ENCODE assay signal across 2 cellular contexts in genomic region chr5:79617539-79617938, GRCh38.
TF ChIP-seq lines count a peak whose summit lies in the region.

No MANE protein-coding gene starts in this region.

TF ChIP-seq in HepG2, 621 proteins besides CTCF, POLR2A, EP300 and RAD21:
- no peak for TF ChIP-seq RNF2 (conservative IDR thresholded peaks at IDR 0.05; ENCODE audit: low read depth)
- no peak for TF ChIP-seq JUN (CRISPR knock-in tag; IDR thresholded peaks at IDR 0.05)
- peak; percentile 100 for TF ChIP-seq ZFP1 (CRISPR knock-in tag; IDR thresholded peaks at IDR 0.05)

TF ChIP-seq in SK-N-SH, 30 proteins besides CTCF, POLR2A, EP300 and RAD21:
- TF ChIP-seq YY1 (IDR thresholded peaks at IDR 0.05; ENCODE audit: low read depth) (no peak), CHD2 (IDR thresholded peaks at IDR 0.05; ENCODE audit: low read length, partially characterized antibody) (no peak), SMC3 (IDR thresholded peaks at IDR 0.05; ENCODE audit: low read depth, low read length) (no peak), POLR2AphosphoS5 (IDR thresholded peaks at IDR 0.05; ENCODE audit: low read depth, low read length) (no peak), NRF1 (IDR thresholded peaks at IDR 0.05; ENCODE audit: low read depth, low read length) (no peak), NFIC (IDR thresholded peaks at IDR 0.05; ENCODE audit: borderline replicate concordance) (no peak), TEAD4 (IDR thresholded peaks at IDR 0.05; ENCODE audit: borderline replicate concordance, insufficient read depth) (no peak), RFX5 (IDR thresholded peaks at IDR 0.05; ENCODE audit: low read length) (no peak), TAF1 (IDR thresholded peaks at IDR 0.05; ENCODE audit: borderline replicate concordance, low read depth, low read length) (no peak), RXRA (IDR thresholded peaks at IDR 0.05; ENCODE audit: borderline replicate concordance, low read depth) (no peak), SIN3A (IDR thresholded peaks at IDR 0.05; ENCODE audit: borderline replicate concordance, low read depth, low read length) (no peak), RCOR1 (IDR thresholded peaks at IDR 0.05; ENCODE audit: low read length) (no peak), REST (IDR thresholded peaks at IDR 0.05; ENCODE audit: low read depth, low read length) (no peak), FOXJ3 (CRISPR knock-in tag; IDR thresholded peaks at IDR 0.05) (no peak)
- TF ChIP-seq, protein P1, sequence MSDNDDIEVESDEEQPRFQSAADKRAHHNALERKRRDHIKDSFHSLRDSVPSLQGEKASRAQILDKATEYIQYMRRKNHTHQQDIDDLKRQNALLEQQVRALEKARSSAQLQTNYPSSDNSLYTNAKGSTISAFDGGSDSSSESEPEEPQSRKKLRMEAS (IDR thresholded peaks at IDR 0.05; ENCODE audit: low read depth) = no peak
